In the genomic region with DNA sequence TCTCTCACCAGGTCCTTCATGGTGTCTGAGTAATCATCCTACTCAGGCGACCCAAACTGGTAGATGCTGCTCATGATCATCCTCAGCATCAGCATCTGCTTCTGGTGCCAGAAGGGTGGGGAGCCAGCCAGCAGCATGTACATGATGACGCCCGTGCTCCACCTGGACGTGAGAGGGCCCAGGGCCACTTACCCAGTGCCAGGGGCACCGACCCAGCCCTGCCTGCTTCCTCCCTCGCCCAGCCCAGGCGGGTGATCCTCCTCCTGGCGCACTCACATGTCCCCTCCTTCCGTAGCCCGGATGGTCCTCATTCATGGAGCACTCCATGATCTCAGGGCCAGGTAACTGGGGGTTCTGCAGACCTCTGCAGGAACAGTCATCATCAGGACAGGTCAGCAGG, we compare ENCODE assay signal across 20 cellular contexts.
"Had no signal": no experiment of that assay in that cellular context is flagged by ENCODE, and none has a peak within 500 bp of the region (broad histone marks: within the 10 kb centered on the region; RNA-seq: fewer than 3 reads in every experiment).

No MANE protein-coding gene starts in this region.

- H3K27ac Mint-ChIP-seq: nephron; neural progenitor cell; progenitor cell of endocrine pancreas; stimulated activated effector memory CD8-positive, alpha-beta T cell treated with anti-CD3 and anti-CD28 coated beads, Interleukin-12 subunit alpha, Interleukin-12 subunit beta, amount 100 ng/mL, for 72 hours; stimulated activated naive B cell treated with anti-CD40 and anti-IgM and Interleukin-4, amounts not matched to agents 10 μg/mL and 1 μg/mL and 100 μg/mL, for 72 hours; stimulated activated naive CD8-positive, alpha-beta T cell treated with anti-CD3 and anti-CD28 coated beads, Interleukin-15, Interleukin-2, amounts not matched to agents 100 ng/mL and 50 ng/mL, for 24 hours had no signal

- ATAC-seq: psoas muscle; stimulated activated effector memory CD8-positive, alpha-beta T cell treated with anti-CD3 and anti-CD28 coated beads, Interleukin-12 subunit alpha, Interleukin-12 subunit beta, amount 100 ng/mL, for 72 hours; stimulated activated naive B cell treated with anti-CD40 and anti-IgM and Interleukin-4, amounts not matched to agents 10 μg/mL and 1 μg/mL and 100 μg/mL, for 72 hours had no signal

- H3K36me3 Mint-ChIP-seq: neural progenitor cell; stimulated activated effector memory CD8-positive, alpha-beta T cell treated with anti-CD3 and anti-CD28 coated beads, Interleukin-12 subunit alpha, Interleukin-12 subunit beta, amount 100 ng/mL, for 72 hours; stimulated activated naive B cell treated with anti-CD40 and anti-IgM and Interleukin-4, amounts not matched to agents 10 μg/mL and 1 μg/mL and 100 μg/mL, for 72 hours had no signal

- H3K4me1 Mint-ChIP-seq: nephron; neural progenitor cell; stimulated activated effector memory CD8-positive, alpha-beta T cell treated with anti-CD3 and anti-CD28 coated beads, Interleukin-12 subunit alpha, Interleukin-12 subunit beta, amount 100 ng/mL, for 72 hours; stimulated activated naive B cell treated with anti-CD40 and anti-IgM and Interleukin-4, amounts not matched to agents 10 μg/mL and 1 μg/mL and 100 μg/mL, for 72 hours had no signal

- DNase-seq: occipital lobe; ovary; psoas muscle; right lobe of liver; sigmoid colon; small intestine; stimulated activated CD4-positive, alpha-beta T cell treated with anti-CD3 and anti-CD28 coated beads, Interleukin-15, amount 100 ng/mL, for 24 hours; stimulated activated CD4-positive, alpha-beta T cell treated with anti-CD3 and anti-CD28 coated beads, Interleukin-2, amount 100 ng/mL, for 24 hours; stimulated activated CD4-positive, alpha-beta T cell treated with anti-CD3 and anti-CD28 coated beads, Interleukin-2, amount 100 ng/mL, for 48 hours; stimulated activated CD4-positive, alpha-beta T cell treated with anti-CD3 and anti-CD28 coated beads, Interleukin-4, amount 100 ng/mL, for 24 hours; stimulated activated naive B cell treated with anti-CD40 and anti-IgM and Interleukin-4, amounts not matched to agents 10 μg/mL and 1 μg/mL and 100 μg/mL, for 72 hours; stimulated activated naive CD4-positive, alpha-beta T cell treated with Interleukin-2 at 50 U/mL for 16 hours; stomach; thyroid gland; trophoblast cell had no signal

- H3K27me3 Mint-ChIP-seq: progenitor cell of endocrine pancreas; stimulated activated naive B cell treated with anti-CD40 and anti-IgM and Interleukin-4, amounts not matched to agents 10 μg/mL and 1 μg/mL and 100 μg/mL, for 72 hours; stimulated activated naive CD8-positive, alpha-beta T cell treated with anti-CD3 and anti-CD28 coated beads, Interleukin-15, Interleukin-2, amounts not matched to agents 100 ng/mL and 50 ng/mL, for 24 hours had no signal

- H3K4me3 Mint-ChIP-seq: nephron; neural progenitor cell; stimulated activated effector memory CD8-positive, alpha-beta T cell treated with anti-CD3 and anti-CD28 coated beads, Interleukin-12 subunit alpha, Interleukin-12 subunit beta, amount 100 ng/mL, for 72 hours; stimulated activated naive B cell treated with anti-CD40 and anti-IgM and Interleukin-4, amounts not matched to agents 10 μg/mL and 1 μg/mL and 100 μg/mL, for 72 hours; stimulated activated naive CD8-positive, alpha-beta T cell treated with anti-CD3 and anti-CD28 coated beads, Interleukin-15, Interleukin-2, amounts not matched to agents 100 ng/mL and 50 ng/mL, for 24 hours had no signal
